In genomic region chr13:20684535-20684934, GRCh38 we compare ENCODE assay signal across 1 cellular context.
TF ChIP-seq lines count a peak whose summit lies in the region.

No MANE protein-coding gene starts in this region.

TF ChIP-seq in H1, 55 proteins besides CTCF, POLR2A, EP300 and RAD21:
- TF ChIP-seq SP4 (IDR thresholded peaks at IDR 0.05; ENCODE audit: low read length) (no peak), EGR1 (IDR thresholded peaks at IDR 0.05; ENCODE audit: borderline replicate concordance, low read depth, low read length) (no peak), GABPA (IDR thresholded peaks at IDR 0.05; ENCODE audit: borderline replicate concordance, insufficient read depth, low read length) (no peak), TEAD4 (IDR thresholded peaks at IDR 0.05; ENCODE audit: low read depth, low read length) (no peak), KDM4A (IDR thresholded peaks at IDR 0.05; ENCODE audit: low read depth, low read length, severe bottlenecking) (no peak), RBBP5 (IDR thresholded peaks at IDR 0.05; ENCODE audit: borderline replicate concordance, low read depth, low read length) (no peak), HDAC2 (IDR thresholded peaks at IDR 0.05; ENCODE audit: borderline replicate concordance in 1 of 2, low read depth in 2 of 2, low read length in 2 of 2) (no peak), SUZ12 (IDR thresholded peaks at IDR 0.05; ENCODE audit: low read length) (no peak), CHD7 (IDR thresholded peaks at IDR 0.05; ENCODE audit: insufficient replicate concordance, low read length) (no peak), JUN (IDR thresholded peaks at IDR 0.05; ENCODE audit: low read depth, low read length) (no peak), SIRT6 (IDR thresholded peaks at IDR 0.05; ENCODE audit: low read length) (no peak), PHF8 (conservative IDR thresholded peaks at IDR 0.05; ENCODE audit: low read depth, low read length) (no peak), POLR2AphosphoS5 (IDR thresholded peaks at IDR 0.05; ENCODE audit: low read depth, low read length) (no peak), HDAC6 (IDR thresholded peaks at IDR 0.05; ENCODE audit: low read depth, low read length) (no peak), ZNF274 (IDR thresholded peaks at IDR 0.05; ENCODE audit: borderline replicate concordance, extremely low read depth, low read length) (no peak), JUND (IDR thresholded peaks at IDR 0.05; ENCODE audit: low read length) (no peak), CTBP2 (IDR thresholded peaks at IDR 0.05; ENCODE audit: borderline replicate concordance, insufficient read depth, insufficient read length, low read length) (no peak), KDM5A (IDR thresholded peaks at IDR 0.05; ENCODE audit: low read length) (no peak), RFX5 (IDR thresholded peaks at IDR 0.05; ENCODE audit: borderline replicate concordance, low read depth, low read length) (no peak), TAF1 (IDR thresholded peaks at IDR 0.05; ENCODE audit: low read depth, low read length) (no peak)
